Comparison of ENCODE assay signal across 8 cellular contexts in the genomic region with DNA sequence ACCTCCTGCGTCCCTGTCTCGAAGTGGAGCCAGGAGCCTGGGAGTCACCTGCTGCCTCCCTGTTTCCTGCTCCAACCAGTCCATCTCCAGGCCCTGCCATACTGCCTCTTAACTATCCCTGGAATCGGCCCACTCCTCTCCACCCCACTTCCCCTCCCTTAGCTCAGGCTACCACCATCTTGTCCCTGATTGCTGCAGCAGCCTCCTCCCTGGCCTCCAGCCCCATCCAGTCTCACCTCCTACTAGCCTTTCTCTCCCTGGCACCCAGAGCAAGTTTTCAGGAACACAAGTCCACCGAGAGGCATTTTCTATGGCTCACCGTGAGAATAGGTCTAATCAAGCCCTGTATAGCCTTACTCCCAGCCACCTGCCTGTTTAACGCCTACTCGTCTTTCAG. TPM values are rescaled to one million over a fixed set of nuclear protein-coding genes. Genes with fewer than 3 reads are reported as not detected.
A peak's percentile ranks its signal among the peaks of the same experiment; 100 is the strongest.
DNase-seq lines count a peak whose midpoint lies in the region; ATAC-seq and TF ChIP-seq lines count a peak whose summit lies in the region.

No MANE protein-coding gene starts in this region.

- H3K4me3 Mint-ChIP-seq in dendritic cell treated with granulocyte-macrophage colony-stimulating factor and Interleukin-4, amounts not matched to agents 40 ng/mL and 50 ng/mL, for 4 days: peak overlapping the region; percentile 73
- H3K4me3 Mint-ChIP-seq in neural crest cell: peak overlapping the region; percentile 85

- H3K27ac ChIP-seq in C4-2B: peak overlapping the region; percentile 90
- peak overlapping the region; percentile 54 for H3K27ac ChIP-seq in KOPT-K1 (ENCODE audit: low read depth, low read length, poor library complexity, severe bottlenecking)

- H3K4me1 Mint-ChIP-seq in dendritic cell treated with granulocyte-macrophage colony-stimulating factor and Interleukin-4, amounts not matched to agents 40 ng/mL and 50 ng/mL, for 4 days (ENCODE audit: low read depth): peaks cover 70% of the 10 kb centered on the region
- H3K4me1 Mint-ChIP-seq in neural crest cell: peaks cover 41% of the 10 kb centered on the region

- DNase-seq in neural crest cell (ENCODE audit: low read depth, low spot score) (no peak), NCI-H1694 (lab: John Stamatoyannopoulos, UW) (no peak), NCI-H524 (lab: John Stamatoyannopoulos, UW) (no peak), NCI-H2029 (lab: John Stamatoyannopoulos, UW) (no peak)

- H3K36me3 Mint-ChIP-seq in dendritic cell treated with granulocyte-macrophage colony-stimulating factor and Interleukin-4, amounts not matched to agents 40 ng/mL and 50 ng/mL, for 4 days (ENCODE audit: low read depth): peaks cover 27% of the 10 kb centered on the region
- no peaks in the 10 kb centered on the region for H3K36me3 Mint-ChIP-seq in neural crest cell (ENCODE audit: low read depth)

- peaks cover 7% of the 10 kb centered on the region for H3K27me3 Mint-ChIP-seq in dendritic cell treated with granulocyte-macrophage colony-stimulating factor and Interleukin-4, amounts not matched to agents 40 ng/mL and 50 ng/mL, for 4 days
- peaks cover 25% of the 10 kb centered on the region for H3K27me3 Mint-ChIP-seq in neural crest cell (ENCODE audit: low read depth)

- H3K27ac Mint-ChIP-seq in dendritic cell treated with granulocyte-macrophage colony-stimulating factor and Interleukin-4, amounts not matched to agents 40 ng/mL and 50 ng/mL, for 4 days: peak overlapping the region; percentile 81
- H3K27ac Mint-ChIP-seq in neural crest cell (ENCODE audit: unreplicated experiment): peak overlapping the region; percentile 62

- no peak for ATAC-seq in GM18873 (IDR thresholded peaks at IDR 0.05; ENCODE audit: low FRiP score, unreplicated experiment)

- H3K36me3 ChIP-seq in KOPT-K1 (ENCODE audit: insufficient read depth, low read length): no peaks in the 10 kb centered on the region

- TF ChIP-seq CTCF in C4-2B (conservative IDR thresholded peaks at IDR 0.05): no peak
- no peak for TF ChIP-seq CTCF in neural crest cell (conservative IDR thresholded peaks at IDR 0.05)

- no peaks in the 10 kb centered on the region for H3K9me3 ChIP-seq in KOPT-K1 (ENCODE audit: insufficient read depth, low read length, poor library complexity, severe bottlenecking)

- no peaks in the 10 kb centered on the region for H3K9me3 Mint-ChIP-seq in dendritic cell treated with granulocyte-macrophage colony-stimulating factor and Interleukin-4, amounts not matched to agents 40 ng/mL and 50 ng/mL, for 4 days
- no peaks in the 10 kb centered on the region for H3K9me3 Mint-ChIP-seq in neural crest cell

- intact Hi-C loops in dendritic cell treated with granulocyte-macrophage colony-stimulating factor and Interleukin-4, amounts not matched to agents 40 ng/mL and 50 ng/mL, for 4 days (cut with micrococcal nuclease): loop anchor here (10.0 kb wide), 1 partner anchor 49 kb away; a partner anchor contains a TSS

RNA-seq across cellular contexts. Expression of a gene that starts 0.9 kb away (rescaled TPM):
- total RNA-seq in neural crest cell: 4.0 and 4.5 TPM in 2 replicates

RNA-seq across cellular contexts. Expression of a gene that starts 22.5 kb away (rescaled TPM):
- total RNA-seq in neural crest cell: not detected in 2 replicates

RNA-seq across cellular contexts. Expression of a gene that starts 47.7 kb away (rescaled TPM):
- 61.5 and 65.6 TPM in 2 replicates for total RNA-seq in neural crest cell
